In genomic region chr6:30748851-30749540, GRCh38 we compare ENCODE assay signal across 1 cellular context.
TF ChIP-seq lines count a peak whose summit lies in the region.

No MANE protein-coding gene starts in this region.

TF ChIP-seq in HEK293, 187 proteins besides CTCF, POLR2A, EP300 and RAD21:
- 0 out of 2 replicates have a peak, but pooled peaks have one; percentile 22 for TF ChIP-seq ZSCAN18 (tag by site-specific recombination; IDR thresholded peaks at IDR 0.05)
- no peak for TF ChIP-seq ZNF366 (tag by site-specific recombination; conservative IDR thresholded peaks at IDR 0.05)
- no peak for TF ChIP-seq SCRT2 (tag by site-specific recombination; IDR thresholded peaks at IDR 0.05)
- TF ChIP-seq ZNF548 (tag by site-specific recombination; IDR thresholded peaks at IDR 0.05): no peak
- TF ChIP-seq ZNF266 (tag by site-specific recombination; IDR thresholded peaks at IDR 0.05; ENCODE audit: low read depth): no peak
- TF ChIP-seq PRDM1 (tag by site-specific recombination; IDR thresholded peaks at IDR 0.05): no peak
- no peak for TF ChIP-seq ZNF280D (tag by site-specific recombination; IDR thresholded peaks at IDR 0.05)
- no peak for TF ChIP-seq ZNF830 (tag by site-specific recombination; IDR thresholded peaks at IDR 0.05; ENCODE audit: low read depth)
- no peak for TF ChIP-seq ZNF626 (tag by site-specific recombination; IDR thresholded peaks at IDR 0.05)
- no peak for TF ChIP-seq ZNF391 (tag by site-specific recombination; IDR thresholded peaks at IDR 0.05; ENCODE audit: borderline replicate concordance, low read depth)
- no peak for TF ChIP-seq ZNF747 (tag by site-specific recombination; IDR thresholded peaks at IDR 0.05)
- TF ChIP-seq RBAK (tag by site-specific recombination; IDR thresholded peaks at IDR 0.05): no peak
- no peak for TF ChIP-seq ZSCAN4 (tag by site-specific recombination; IDR thresholded peaks at IDR 0.05)
- TF ChIP-seq ZBTB48 (tag by site-specific recombination; IDR thresholded peaks at IDR 0.05): no peak
- TF ChIP-seq ZNF302 (tag by site-specific recombination; IDR thresholded peaks at IDR 0.05; ENCODE audit: low read depth): no peak
- peak; percentile 5; the same call in 1 of the 2 replicates for TF ChIP-seq ZFHX2 (tag by site-specific recombination; conservative IDR thresholded peaks at IDR 0.05)
- no peak for TF ChIP-seq PATZ1 (tag by site-specific recombination; IDR thresholded peaks at IDR 0.05)
- no peak for TF ChIP-seq ZNF169 (tag by site-specific recombination; IDR thresholded peaks at IDR 0.05)
